8 cellular contexts compared by ENCODE assay signal in the genomic region with DNA sequence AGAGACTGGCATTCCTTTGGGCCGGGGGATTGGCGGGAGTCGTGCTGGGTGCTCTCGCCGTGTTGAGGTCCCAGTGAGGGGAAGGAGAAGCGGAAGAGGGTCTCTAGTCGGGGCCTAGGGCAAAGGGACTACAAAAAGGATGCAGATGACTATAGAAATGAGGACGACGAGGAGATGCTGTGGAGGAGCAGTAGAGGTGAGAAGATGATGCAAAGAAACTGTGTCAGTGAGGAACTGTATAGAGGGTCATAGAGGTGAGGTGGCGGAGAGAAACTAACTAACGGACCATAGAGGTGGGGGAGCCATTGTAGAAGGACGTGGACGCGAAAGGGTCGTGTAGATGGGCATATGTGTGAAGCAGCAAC. TPM values are rescaled to one million over a fixed set of nuclear protein-coding genes. Genes with fewer than 3 reads are reported as not detected.
DNase-seq lines count a peak whose midpoint lies in the region; ATAC-seq and TF ChIP-seq lines count a peak whose summit lies in the region.

No MANE protein-coding gene starts in this region.

- H3K36me3 ChIP-seq in breast epithelium (no peaks in the 10 kb centered on the region), muscle layer of duodenum (ENCODE audit: control insufficient read depth in 1 of 2, insufficient read depth in 2 of 2, low read length in 2 of 2) (peaks cover 27 to 30% of the 10 kb centered on the region in 2 donors)

- H3K4me1 ChIP-seq in breast epithelium (peaks cover 12 to 16% of the 10 kb centered on the region in 2 donors), muscle layer of duodenum (ENCODE audit: control insufficient read depth in 1 of 2, insufficient read depth in 2 of 2, low read length in 2 of 2) (peaks cover 13 to 22% of the 10 kb centered on the region in 2 donors)

- no peaks in the 10 kb centered on the region for H3K9me3 ChIP-seq in breast epithelium
- no peaks in the 10 kb centered on the region for H3K9me3 ChIP-seq in muscle layer of duodenum (ENCODE audit: control insufficient read depth in 1 of 2, low read length in 2 of 2)

- H3K4me3 ChIP-seq in AG09309 (ENCODE audit: control insufficient read depth, low read depth, low read length) (peak overlapping the region; percentile 88), breast epithelium (peak overlapping the region; percentile 65 to 100 (median 66)), muscle layer of duodenum (ENCODE audit: low read depth in 1 of 2, low read length in 2 of 2) (peak overlapping the region; percentile 91 to 99)

- H3K27me3 ChIP-seq in breast epithelium (no peaks in the 10 kb centered on the region), muscle layer of duodenum (ENCODE audit: low read depth, low read length) (no peaks in the 10 kb centered on the region)

- ATAC-seq in HG03175 (IDR thresholded peaks at IDR 0.05; ENCODE audit: unreplicated experiment), result peak; percentile 5
- no peak for ATAC-seq in HG03521 (IDR thresholded peaks at IDR 0.05; ENCODE audit: unreplicated experiment)

- intact Hi-C loops in breast epithelium (cut with DNase I; ENCODE audit: low total_unique reads), result no loop called here

- DNase-seq in AG09309 (ENCODE audit: low read depth) (no peak), breast epithelium (ENCODE audit: low spot score in 2 of 2) (no peak), SHP77 (lab: John Stamatoyannopoulos, UW) (no peak), NCI-H1105 (lab: John Stamatoyannopoulos, UW) (no peak), DMS114 treated with DMSO at 0.1 percent for 48 hours (lab: John Stamatoyannopoulos, UW; ENCODE audit: unreplicated experiment) (no peak)

- no peak for TF ChIP-seq CTCF in AG09309 (IDR thresholded peaks at IDR 0.05; ENCODE audit: control insufficient read depth, insufficient read depth, low read depth, low read length, missing control alignments)
- no peak for TF ChIP-seq CTCF in breast epithelium (IDR thresholded peaks at IDR 0.05)

- H3K27ac ChIP-seq in breast epithelium, result peak overlapping the region in 1 of 2 donors; percentile 82
- H3K27ac ChIP-seq in muscle layer of duodenum (ENCODE audit: low read length), result no peak overlapping the region

- no peak for TF ChIP-seq POLR2A in breast epithelium (IDR thresholded peaks at IDR 0.05)

RNA-seq across cellular contexts. Expression of a gene that starts 0.3 kb away (rescaled TPM):
- total RNA-seq in breast epithelium, result 1 to 10 TPM; 3.4 to 7.5 (median 5.3) TPM

RNA-seq across cellular contexts. Expression of a gene that starts 0.4 kb away (rescaled TPM):
- 100 to 1,000 TPM in 1 of 3 donors, 10 to 100 TPM in 2; 75.4 to 104 (median 84.6) TPM for total RNA-seq in breast epithelium

RNA-seq across cellular contexts. Expression of a gene that starts 11.9 kb away (rescaled TPM):
- total RNA-seq in breast epithelium, result 10 to 100 TPM; 44.0 to 67.5 (median 61.3) TPM

RNA-seq across cellular contexts. Expression of a gene that starts 18.4 kb away (rescaled TPM):
- 1 to 10 TPM in 2 of 3 donors, under 1 TPM in 1; 0.48 to 2.9 (median 2.2) TPM for total RNA-seq in breast epithelium

RNA-seq across cellular contexts. Expression of a gene that starts 43.3 kb away (rescaled TPM):
- 1 to 10 TPM in 1 of 3 donors, under 1 TPM in 2; 0.48 to 2.3 (median 0.66) TPM for total RNA-seq in breast epithelium
